1 cellular context compared by ENCODE assay signal in genomic region chr10:45997994-45998763, GRCh38.
A peak's percentile ranks its signal among the peaks of the same experiment; 100 is the strongest.
TF ChIP-seq lines count a peak whose summit lies in the region.

No MANE protein-coding gene starts in this region.

TF ChIP-seq in HepG2, 621 proteins besides CTCF, POLR2A, EP300 and RAD21 (continued from another document and continues in another):
- no peak for TF ChIP-seq ZFP91 (CRISPR knock-in tag; IDR thresholded peaks at IDR 0.05; ENCODE audit: borderline replicate concordance)
- TF ChIP-seq RORA (CRISPR knock-in tag; IDR thresholded peaks at IDR 0.05): peak; percentile 70; the same call in 1 of the 2 replicates
- no peak for TF ChIP-seq SPEN (CRISPR knock-in tag; IDR thresholded peaks at IDR 0.05; ENCODE audit: low read depth)
- no peak; the same call in 1 of the 2 replicates for TF ChIP-seq ZNF639 (CRISPR knock-in tag; conservative IDR thresholded peaks at IDR 0.05)
- no peak for TF ChIP-seq ZNF282 (IDR thresholded peaks at IDR 0.05; ENCODE audit: partially characterized antibody)
- no peak for TF ChIP-seq ZNF136 (CRISPR knock-in tag; IDR thresholded peaks at IDR 0.05; ENCODE audit: low read depth)
- peak; percentile 86 for TF ChIP-seq SNAPC2 (CRISPR knock-in tag; IDR thresholded peaks at IDR 0.05)
- peak; percentile 66; the same call in 1 of the 2 replicates for TF ChIP-seq ZMYM4 (CRISPR knock-in tag; IDR thresholded peaks at IDR 0.05)
- no peak for TF ChIP-seq CHCHD3 (CRISPR knock-in tag; IDR thresholded peaks at IDR 0.05)
- peak; percentile 31; the same call in 1 of the 2 replicates for TF ChIP-seq ZNF709 (CRISPR knock-in tag; IDR thresholded peaks at IDR 0.05)
- TF ChIP-seq ZNF646 (CRISPR knock-in tag; IDR thresholded peaks at IDR 0.05): peak; percentile 53; the same call in 1 of the 2 replicates
- TF ChIP-seq FOXP1 (IDR thresholded peaks at IDR 0.05): peak; percentile 68
- TF ChIP-seq FOXP1 (CRISPR knock-in tag; IDR thresholded peaks at IDR 0.05): peak; percentile 96
- TF ChIP-seq ZGPAT (CRISPR knock-in tag; IDR thresholded peaks at IDR 0.05): peak; percentile 94
- peak; percentile 8; the same call in 1 of the 2 replicates for TF ChIP-seq SALL1 (CRISPR knock-in tag; IDR thresholded peaks at IDR 0.05)
- no peak for TF ChIP-seq IRF1 (CRISPR knock-in tag; IDR thresholded peaks at IDR 0.05; ENCODE audit: low read depth)
- no peak for TF ChIP-seq ZNF253 (CRISPR knock-in tag; IDR thresholded peaks at IDR 0.05; ENCODE audit: borderline replicate concordance)
- peak; percentile 88 for TF ChIP-seq GFI1 (CRISPR knock-in tag; IDR thresholded peaks at IDR 0.05; ENCODE audit: borderline replicate concordance)
- TF ChIP-seq NKX3-1 (CRISPR knock-in tag; IDR thresholded peaks at IDR 0.05): peak; percentile 92
- TF ChIP-seq ZNF160 (CRISPR knock-in tag; IDR thresholded peaks at IDR 0.05): no peak
- no peak for TF ChIP-seq ZUFSP (CRISPR knock-in tag; IDR thresholded peaks at IDR 0.05; ENCODE audit: borderline replicate concordance)
- no peak for TF ChIP-seq MYC (CRISPR knock-in tag; IDR thresholded peaks at IDR 0.05; ENCODE audit: borderline replicate concordance)
- peak in 1 of 2 experiments; percentile 65; a peak in 2 of 4 replicates for TF ChIP-seq KLF16 (CRISPR knock-in tag; IDR thresholded peaks at IDR 0.05)
- peak; percentile 92 for TF ChIP-seq FOXO1 (CRISPR knock-in tag; IDR thresholded peaks at IDR 0.05)
- TF ChIP-seq SMYD3 (CRISPR knock-in tag; IDR thresholded peaks at IDR 0.05): peak; percentile 87; the same call in 1 of the 2 replicates
- no peak for TF ChIP-seq ZSCAN20 (CRISPR knock-in tag; IDR thresholded peaks at IDR 0.05; ENCODE audit: borderline replicate concordance)
- peak; percentile 59; the same call in 1 of the 2 replicates for TF ChIP-seq SMAD3 (CRISPR knock-in tag; IDR thresholded peaks at IDR 0.05)
- no peak for TF ChIP-seq EED (CRISPR knock-in tag; IDR thresholded peaks at IDR 0.05)
- peak; percentile 89; the same call in 1 of the 2 replicates for TF ChIP-seq TEF (CRISPR knock-in tag; IDR thresholded peaks at IDR 0.05)
- no peak for TF ChIP-seq ZNF670 (CRISPR knock-in tag; IDR thresholded peaks at IDR 0.05; ENCODE audit: borderline replicate concordance)
- no peak for TF ChIP-seq ATAD3A (CRISPR knock-in tag; IDR thresholded peaks at IDR 0.05)
- peak; percentile 90; the same call in 1 of the 2 replicates for TF ChIP-seq RCOR2 (CRISPR knock-in tag; IDR thresholded peaks at IDR 0.05)
- peak; percentile 74 for TF ChIP-seq THAP11 (CRISPR knock-in tag; IDR thresholded peaks at IDR 0.05)
- peak; percentile 57; the same call in 1 of the 2 replicates for TF ChIP-seq HOXA5 (CRISPR knock-in tag; IDR thresholded peaks at IDR 0.05)
- no peak for TF ChIP-seq ZNF713 (CRISPR knock-in tag; IDR thresholded peaks at IDR 0.05)
- TF ChIP-seq ZNF598 (CRISPR knock-in tag; IDR thresholded peaks at IDR 0.05; ENCODE audit: borderline replicate concordance): no peak
- no peak for TF ChIP-seq KLF13 (CRISPR knock-in tag; IDR thresholded peaks at IDR 0.05)
- TF ChIP-seq RELA (CRISPR knock-in tag; IDR thresholded peaks at IDR 0.05): no peak
- no peak for TF ChIP-seq THAP9 (CRISPR knock-in tag; IDR thresholded peaks at IDR 0.05; ENCODE audit: borderline replicate concordance)
- TF ChIP-seq ZNF672 (CRISPR knock-in tag; IDR thresholded peaks at IDR 0.05): no peak
- TF ChIP-seq ZNF761 (CRISPR knock-in tag; conservative IDR thresholded peaks at IDR 0.05): no peak
- no peak for TF ChIP-seq ETS1 (CRISPR knock-in tag; IDR thresholded peaks at IDR 0.05)
- TF ChIP-seq ZNF280B (CRISPR knock-in tag; IDR thresholded peaks at IDR 0.05; ENCODE audit: borderline replicate concordance): no peak
